ENCODE assay signal across 26 cellular contexts in genomic region chr7:128352636-128353035, GRCh38. TPM values are rescaled to one million over a fixed set of nuclear protein-coding genes. Genes with fewer than 3 reads are reported as not detected.
A peak's percentile ranks its signal among the peaks of the same experiment; 100 is the strongest.
DNase-seq lines count a peak whose midpoint lies in the region; ATAC-seq and TF ChIP-seq lines count a peak whose summit lies in the region.
"Had no signal": no experiment of that assay in that cellular context is flagged by ENCODE, and none has a peak within 500 bp of the region (broad histone marks: within the 10 kb centered on the region; RNA-seq: fewer than 3 reads in every experiment).

No MANE protein-coding gene starts in this region.

- no peak for ATAC-seq in activated naive CD8-positive, alpha-beta T cell treated with anti-CD3 and anti-CD28 coated beads, Interleukin-2, amount 10 ng/mL, durations not matched to agents 7 days and 5 days (ENCODE audit: low read depth)
- no peak for ATAC-seq in activated T-helper 17 cell treated with anti-CD3 and anti-CD28 coated beads, Interleukin-2, amount 50 U/mL, for 72 hours (replicated peaks)
- no peak for ATAC-seq in memory B cell (ENCODE audit: low read depth)
- no peak for ATAC-seq in thoracic aorta (ENCODE audit: insufficient number of reproducible peaks, low FRiP score, low read depth)
- ATAC-seq in GM19467 (IDR thresholded peaks at IDR 0.05; ENCODE audit: unreplicated experiment): no peak
- ATAC-seq: Panc1 had no signal

- H3K4me1 ChIP-seq in thoracic aorta (ENCODE audit: control insufficient read depth in 1 of 2, low read depth in 2 of 2): peaks cover 6 to 15% of the 10 kb centered on the region in 2 donors

- peaks cover 7% of the 10 kb centered on the region for H3K4me1 Mint-ChIP-seq in activated naive CD8-positive, alpha-beta T cell treated with anti-CD3 and anti-CD28 coated beads, Interleukin-2, amount 10 ng/mL, durations not matched to agents 7 days and 5 days
- no peaks in the 10 kb centered on the region for H3K4me1 Mint-ChIP-seq in activated naive CD8-positive, alpha-beta T cell treated with anti-CD3 and anti-CD28 coated beads for 36 hours
- peaks cover 6% of the 10 kb centered on the region for H3K4me1 Mint-ChIP-seq in activated T-helper 17 cell treated with anti-CD3 and anti-CD28 coated beads, Interleukin-2, amount 50 U/mL, for 72 hours
- no peaks in the 10 kb centered on the region for H3K4me1 Mint-ChIP-seq in memory B cell

- H3K36me3 Mint-ChIP-seq in activated naive CD8-positive, alpha-beta T cell treated with anti-CD3 and anti-CD28 coated beads, Interleukin-2, amount 10 ng/mL, durations not matched to agents 7 days and 5 days: no peaks in the 10 kb centered on the region
- H3K36me3 Mint-ChIP-seq in activated naive CD8-positive, alpha-beta T cell treated with anti-CD3 and anti-CD28 coated beads for 36 hours: no peaks in the 10 kb centered on the region
- H3K36me3 Mint-ChIP-seq in activated T-helper 17 cell treated with anti-CD3 and anti-CD28 coated beads, Interleukin-2, amount 50 U/mL, for 72 hours (ENCODE audit: low read depth): no peaks in the 10 kb centered on the region
- no peaks in the 10 kb centered on the region for H3K36me3 Mint-ChIP-seq in memory B cell

- no peak for TF ChIP-seq CTCF in thoracic aorta (IDR thresholded peaks at IDR 0.05)

- H3K9me3 ChIP-seq in thoracic aorta: no peaks in the 10 kb centered on the region
- H3K9me3 ChIP-seq: heart right ventricle, MG63, ovary, right atrium auricular region, SJCRH30, upper lobe of left lung had no signal

- H3K27me3 ChIP-seq in thoracic aorta (replicated peaks; ENCODE audit: insufficient read depth): no peaks in the 10 kb centered on the region
- H3K27me3 ChIP-seq: MG63, ovary, right atrium auricular region, SJCRH30 had no signal

- no peak for DNase-seq in activated naive CD8-positive, alpha-beta T cell treated with anti-CD3 and anti-CD28 coated beads, Interleukin-2, amount 10 ng/mL, durations not matched to agents 7 days and 5 days
- DNase-seq in activated naive CD8-positive, alpha-beta T cell treated with anti-CD3 and anti-CD28 coated beads for 36 hours: no peak
- no peak for DNase-seq in memory B cell (ENCODE audit: low spot score in 2 of 2)
- no peak for DNase-seq in thoracic aorta (ENCODE audit: low spot score)
- no peak for DNase-seq in C1 segment of cervical spinal cord (lab: John Stamatoyannopoulos, UW)
- DNase-seq in iPS-NIHi7 (ENCODE audit: extremely low spot score): no peak
- DNase-seq: ACHN; activated CD4-positive, alpha-beta T cell treated with anti-CD3 and anti-CD28 coated beads, Interleukin-2, amount 50 U/mL, for 4 hours; activated T-cell treated with anti-CD3 and anti-CD28 coated beads for 4 hours; DMS 273 treated with DMSO at 0.1 percent for 48 hours; NCI-H1417 treated with DMSO at 0.1 percent for 48 hours; NCI-H2107; NCI-H446 treated with DMSO at 0.1 percent for 48 hours; SJCRH30 had no signal

- H3K27me3 Mint-ChIP-seq in activated naive CD8-positive, alpha-beta T cell treated with anti-CD3 and anti-CD28 coated beads, Interleukin-2, amount 10 ng/mL, durations not matched to agents 7 days and 5 days: peaks cover 41% of the 10 kb centered on the region
- H3K27me3 Mint-ChIP-seq in activated naive CD8-positive, alpha-beta T cell treated with anti-CD3 and anti-CD28 coated beads for 36 hours: peaks cover 40% of the 10 kb centered on the region
- H3K27me3 Mint-ChIP-seq in activated T-helper 17 cell treated with anti-CD3 and anti-CD28 coated beads, Interleukin-2, amount 50 U/mL, for 72 hours: peaks cover 14% of the 10 kb centered on the region
- H3K27me3 Mint-ChIP-seq in memory B cell: peaks cover 20% of the 10 kb centered on the region

- no peak overlapping the region for H3K27ac ChIP-seq in thoracic aorta
- H3K27ac ChIP-seq: C4-2B, dorsolateral prefrontal cortex, heart right ventricle, ovary, right atrium auricular region, SJCRH30, upper lobe of left lung had no signal

- H3K27ac Mint-ChIP-seq in activated naive CD8-positive, alpha-beta T cell treated with anti-CD3 and anti-CD28 coated beads, Interleukin-2, amount 10 ng/mL, durations not matched to agents 7 days and 5 days: no peak overlapping the region
- H3K27ac Mint-ChIP-seq in activated naive CD8-positive, alpha-beta T cell treated with anti-CD3 and anti-CD28 coated beads for 36 hours: no peak overlapping the region
- no peak overlapping the region for H3K27ac Mint-ChIP-seq in activated T-helper 17 cell treated with anti-CD3 and anti-CD28 coated beads, Interleukin-2, amount 50 U/mL, for 72 hours
- H3K27ac Mint-ChIP-seq in memory B cell: no peak overlapping the region

- no peaks in the 10 kb centered on the region for H3K9me3 Mint-ChIP-seq in activated naive CD8-positive, alpha-beta T cell treated with anti-CD3 and anti-CD28 coated beads, Interleukin-2, amount 10 ng/mL, durations not matched to agents 7 days and 5 days
- no peaks in the 10 kb centered on the region for H3K9me3 Mint-ChIP-seq in activated naive CD8-positive, alpha-beta T cell treated with anti-CD3 and anti-CD28 coated beads for 36 hours
- no peaks in the 10 kb centered on the region for H3K9me3 Mint-ChIP-seq in activated T-helper 17 cell treated with anti-CD3 and anti-CD28 coated beads, Interleukin-2, amount 50 U/mL, for 72 hours
- H3K9me3 Mint-ChIP-seq in memory B cell: no peaks in the 10 kb centered on the region

- peak overlapping the region; percentile 33 for H3K4me3 Mint-ChIP-seq in activated naive CD8-positive, alpha-beta T cell treated with anti-CD3 and anti-CD28 coated beads, Interleukin-2, amount 10 ng/mL, durations not matched to agents 7 days and 5 days
- H3K4me3 Mint-ChIP-seq in activated naive CD8-positive, alpha-beta T cell treated with anti-CD3 and anti-CD28 coated beads for 36 hours: no peak overlapping the region
- H3K4me3 Mint-ChIP-seq in activated T-helper 17 cell treated with anti-CD3 and anti-CD28 coated beads, Interleukin-2, amount 50 U/mL, for 72 hours: peak overlapping the region; percentile 44
- peak overlapping the region; percentile 75 for H3K4me3 Mint-ChIP-seq in memory B cell

- H3K36me3 ChIP-seq in thoracic aorta: no peaks in the 10 kb centered on the region
- H3K36me3 ChIP-seq: heart right ventricle, MG63, ovary, right atrium auricular region, SJCRH30, upper lobe of left lung had no signal

- peak overlapping the region; percentile 66 for H3K4me3 ChIP-seq in thoracic aorta
- H3K4me3 ChIP-seq: lung, MG63, ovary, SJCRH30 had no signal

- POLR2A ChIA-PET in activated naive CD8-positive, alpha-beta T cell treated with anti-CD3 and anti-CD28 coated beads, Interleukin-2, amount 10 ng/mL, durations not matched to agents 7 days and 5 days (lab: Charles Lee): no interaction called here

RNA-seq across cellular contexts. Expression of gene PRRT4, which starts 8.9 kb away (rescaled TPM):
- total RNA-seq in activated naive CD8-positive, alpha-beta T cell treated with anti-CD3 and anti-CD28 coated beads, Interleukin-2, amount 10 ng/mL, durations not matched to agents 7 days and 5 days: under 1 TPM; 0.28 to 0.30 TPM
- under 1 TPM; 0.18 to 0.27 TPM for total RNA-seq in activated naive CD8-positive, alpha-beta T cell treated with anti-CD3 and anti-CD28 coated beads for 36 hours
- under 1 TPM; 0.13 to 0.45 TPM for total RNA-seq in activated T-helper 17 cell treated with anti-CD3 and anti-CD28 coated beads, Interleukin-2, amount 50 U/mL, for 72 hours
- 1 to 10 TPM; 2.2 to 3.7 TPM for total RNA-seq in thoracic aorta
- total RNA-seq: fibroblast of villous mesenchyme had no signal

RNA-seq across cellular contexts. Expression of gene RBM28, which starts 8.9 kb away (rescaled TPM):
- 10 to 100 TPM; 42.0 to 42.9 TPM for total RNA-seq in activated naive CD8-positive, alpha-beta T cell treated with anti-CD3 and anti-CD28 coated beads, Interleukin-2, amount 10 ng/mL, durations not matched to agents 7 days and 5 days
- 10 to 100 TPM; 80.2 to 81.8 TPM for total RNA-seq in activated naive CD8-positive, alpha-beta T cell treated with anti-CD3 and anti-CD28 coated beads for 36 hours
- 10 to 100 TPM; 30.4 to 46.6 TPM for total RNA-seq in activated T-helper 17 cell treated with anti-CD3 and anti-CD28 coated beads, Interleukin-2, amount 50 U/mL, for 72 hours
- 10 to 100 TPM; 20.6 to 49.2 TPM for total RNA-seq in thoracic aorta

RNA-seq across cellular contexts. Expression of gene IMPDH1, which starts 57.1 kb away (rescaled TPM):
- total RNA-seq in activated naive CD8-positive, alpha-beta T cell treated with anti-CD3 and anti-CD28 coated beads, Interleukin-2, amount 10 ng/mL, durations not matched to agents 7 days and 5 days: 10 to 100 TPM; 59.0 to 64.4 TPM
- total RNA-seq in activated naive CD8-positive, alpha-beta T cell treated with anti-CD3 and anti-CD28 coated beads for 36 hours: 10 to 100 TPM; 71.0 to 73.9 TPM
- total RNA-seq in activated T-helper 17 cell treated with anti-CD3 and anti-CD28 coated beads, Interleukin-2, amount 50 U/mL, for 72 hours: 10 to 100 TPM; 62.7 to 95.6 TPM
- total RNA-seq in thoracic aorta: 10 to 100 TPM; 48.1 to 59.7 TPM
